ENCODE assay signal across 20 cellular contexts in the genomic region with DNA sequence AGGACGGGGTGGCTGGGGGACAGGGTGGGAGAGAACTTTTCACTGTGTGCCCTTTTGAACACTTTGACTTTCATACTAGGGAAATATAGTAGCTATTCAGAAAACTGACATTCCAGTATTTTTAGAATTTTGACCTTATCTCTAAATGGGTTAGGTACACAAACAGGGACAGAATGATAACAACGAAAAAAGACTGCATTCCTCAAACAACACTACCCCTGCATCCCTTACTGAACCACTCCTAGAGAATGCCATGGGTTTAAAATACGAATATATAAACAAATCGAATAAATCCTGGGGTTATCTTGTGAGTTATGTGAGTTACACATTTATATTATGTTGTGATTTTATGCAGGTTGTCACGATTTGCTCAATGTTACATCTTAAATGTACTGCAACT.
A peak's percentile ranks its signal among the peaks of the same experiment; 100 is the strongest.
DNase-seq lines count a peak whose midpoint lies in the region; ATAC-seq and TF ChIP-seq lines count a peak whose summit lies in the region.
"Had no signal": no experiment of that assay in that cellular context is flagged by ENCODE, and none has a peak within 500 bp of the region (broad histone marks: within the 10 kb centered on the region; RNA-seq: fewer than 3 reads in every experiment).

No MANE protein-coding gene starts in this region.

- TF ChIP-seq EP300 in gastroesophageal sphincter (IDR thresholded peaks at IDR 0.05) = no peak

- H3K27ac ChIP-seq in left ventricle myocardium inferior (replicated peaks) (peak overlapping the region; percentile 82), right cardiac atrium (ENCODE audit: low read length) (no peak overlapping the region), gastroesophageal sphincter (peak overlapping the region; percentile 87 to 92 (median 89)), gastrocnemius medialis (peak overlapping the region; percentile 67 to 83 (median 80)), vagina (peak overlapping the region; percentile 17)
- H3K27ac ChIP-seq: PC-9, RWPE1 had no signal

- H3K36me3 ChIP-seq in left ventricle myocardium inferior (no peaks in the 10 kb centered on the region), gastroesophageal sphincter (no peaks in the 10 kb centered on the region), gastrocnemius medialis (no peaks in the 10 kb centered on the region), vagina (no peaks in the 10 kb centered on the region)

- H3K27me3 ChIP-seq in left ventricle myocardium inferior (ENCODE audit: low read depth) (peaks cover 20% of the 10 kb centered on the region), right cardiac atrium (ENCODE audit: control insufficient read depth, insufficient read depth) (no peaks in the 10 kb centered on the region), gastroesophageal sphincter (no peaks in the 10 kb centered on the region), gastrocnemius medialis (no peaks in the 10 kb centered on the region), vagina (no peaks in the 10 kb centered on the region)
- H3K27me3 ChIP-seq: MG63 had no signal

- intact Hi-C loops in left ventricle myocardium inferior (cut with micrococcal nuclease) (no loop called here), right cardiac atrium (cut with DNase I) (no loop called here), gastrocnemius medialis (cut with DNase I; ENCODE audit: low total_unique reads) (loop anchor here (5.0 kb wide), 1 partner anchor 109 kb away; no protein-coding TSS in a partner anchor), vagina (cut with DNase I) (no loop called here)

- peaks cover 36% of the 10 kb centered on the region for H3K4me1 ChIP-seq in left ventricle myocardium inferior
- peaks cover 4% of the 10 kb centered on the region for H3K4me1 ChIP-seq in right cardiac atrium (ENCODE audit: control insufficient read depth, insufficient read depth, low read length)
- peaks cover 15 to 100% (median 22%) of the 10 kb centered on the region in 3 donors for H3K4me1 ChIP-seq in gastroesophageal sphincter
- H3K4me1 ChIP-seq in gastrocnemius medialis = peaks cover 77 to 83% of the 10 kb centered on the region in 2 donors
- H3K4me1 ChIP-seq in vagina = no peaks in the 10 kb centered on the region

- TF ChIP-seq CTCF in left ventricle myocardium inferior (IDR thresholded peaks at IDR 0.05; ENCODE audit: borderline replicate concordance) (no peak), gastroesophageal sphincter (IDR thresholded peaks at IDR 0.05) (no peak), gastrocnemius medialis (IDR thresholded peaks at IDR 0.05 in 4 of 5, conservative IDR thresholded peaks at IDR 0.05 in 1 of 5) (no peak), vagina (IDR thresholded peaks at IDR 0.05) (no peak)

- TF ChIP-seq POLR2A in gastroesophageal sphincter (IDR thresholded peaks at IDR 0.05) (no peak), gastrocnemius medialis (IDR thresholded peaks at IDR 0.05) (no peak), vagina (IDR thresholded peaks at IDR 0.05) (no peak)

- DNase-seq in left ventricle myocardium inferior (no peak), right cardiac atrium (no peak), gastrocnemius medialis (no peak), vagina (ENCODE audit: extremely low spot score in 2 of 2) (no peak), NCI-H2171 (lab: John Stamatoyannopoulos, UW) (no peak)
- DNase-seq in activated CD4-positive, alpha-beta T cell treated with anti-CD3 and anti-CD28 coated beads for 4 hours = no peak
- DNase-seq: 8988T, AML-193, DMS53, GDM1, Kasumi-1, MG63, NCI-H1417, NCI-H187, NCI-H69, PC-9, SHP77 treated with DMSO at 0.1 percent for 48 hours had no signal

- WGBS in right cardiac atrium = 65% methylated on average over 5 of the region's 5 CpGs
- WGBS in gastroesophageal sphincter (ENCODE audit: low coverage in 1 of 2), 2 donors = 25 to 48% methylated on average over 5 of the region's 5 CpGs

- in situ Hi-C loops in gastrocnemius medialis (cut with MboI; ENCODE audit: low sequenced_read_pairs in 4 of 4) = no loop called here

- ATAC-seq in right cardiac atrium = no peak
- ATAC-seq in gastroesophageal sphincter = no peak
- ATAC-seq in gastrocnemius medialis = no peak
- ATAC-seq in GM19467 (IDR thresholded peaks at IDR 0.05; ENCODE audit: unreplicated experiment) = no peak

- H3K4me3 ChIP-seq in left ventricle myocardium inferior (no peak overlapping the region), right cardiac atrium (ENCODE audit: low read length) (no peak overlapping the region), gastroesophageal sphincter (no peak overlapping the region), gastrocnemius medialis (no peak overlapping the region), vagina (no peak overlapping the region)
- H3K4me3 ChIP-seq: MG63, PC-9 had no signal

- H3K9me3 ChIP-seq in left ventricle myocardium inferior (replicated peaks) = no peaks in the 10 kb centered on the region
- no peaks in the 10 kb centered on the region for H3K9me3 ChIP-seq in right cardiac atrium (ENCODE audit: control insufficient read depth, low read length)
- no peaks in the 10 kb centered on the region for H3K9me3 ChIP-seq in gastroesophageal sphincter
- no peaks in the 10 kb centered on the region for H3K9me3 ChIP-seq in gastrocnemius medialis
- H3K9me3 ChIP-seq in vagina = no peaks in the 10 kb centered on the region
- H3K9me3 ChIP-seq: MG63 had no signal
